In the genomic region with DNA sequence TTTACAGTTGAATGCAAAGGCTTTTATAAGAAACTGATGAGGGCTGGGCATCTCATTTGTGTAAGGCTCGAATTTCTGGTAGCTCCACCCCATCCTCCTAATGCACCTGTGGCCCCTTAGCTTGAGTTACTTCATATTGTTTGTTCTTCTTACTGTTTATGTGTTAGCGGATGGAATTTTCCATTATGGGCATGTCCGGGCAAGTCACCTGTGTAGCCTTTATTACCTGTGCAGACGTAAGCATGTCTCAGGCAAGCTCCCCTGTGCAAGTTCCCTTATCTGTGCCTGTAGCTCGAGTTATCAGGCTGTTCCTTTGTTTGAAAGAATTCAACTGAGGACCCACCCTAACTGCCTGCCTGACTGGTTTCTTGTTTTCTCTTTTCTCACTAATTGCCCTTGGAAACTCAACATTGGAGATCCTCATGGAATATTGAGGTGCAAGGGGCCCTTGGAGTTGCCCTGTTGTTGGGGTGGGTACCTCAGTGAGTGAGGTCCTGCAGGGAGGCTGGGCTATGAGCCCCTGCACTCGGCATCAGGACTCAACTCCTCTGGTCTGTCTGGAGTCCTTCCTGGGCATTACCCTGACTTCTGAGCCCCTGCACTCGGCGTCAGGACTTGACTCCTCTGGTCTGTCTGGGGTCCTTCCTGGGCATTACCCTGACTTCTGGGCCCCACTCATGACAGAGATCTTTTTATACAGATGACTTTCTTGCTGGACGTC, we compare ENCODE assay signal across 2 cellular contexts.
TF ChIP-seq lines count a peak whose summit lies in the region.

No MANE protein-coding gene starts in this region.

TF ChIP-seq in HCT116, 20 proteins besides CTCF, POLR2A, EP300 and RAD21:
- TF ChIP-seq ZNF274 (IDR thresholded peaks at IDR 0.05; ENCODE audit: low read depth, low read length) (no peak), SP1 (IDR thresholded peaks at IDR 0.05; ENCODE audit: low read depth) (no peak), JUND (IDR thresholded peaks at IDR 0.05) (no peak), FOSL1 (IDR thresholded peaks at IDR 0.05; ENCODE audit: low read depth) (no peak), EZH2 (IDR thresholded peaks at IDR 0.05) (no peak), CBX3 (IDR thresholded peaks at IDR 0.05; ENCODE audit: low read depth) (no peak), REST (IDR thresholded peaks at IDR 0.05; ENCODE audit: low read depth) (no peak), SIN3A (IDR thresholded peaks at IDR 0.05; ENCODE audit: low read depth) (no peak), ZFX (IDR thresholded peaks at IDR 0.05) (no peak), ELF1 (IDR thresholded peaks at IDR 0.05; ENCODE audit: borderline replicate concordance, low read depth) (no peak), ZBTB33 (IDR thresholded peaks at IDR 0.05; ENCODE audit: extremely low read depth, insufficient replicate concordance, low read length) (no peak), EGR1 (IDR thresholded peaks at IDR 0.05; ENCODE audit: low read depth) (no peak), EZH2phosphoT487 (IDR thresholded peaks at IDR 0.05; ENCODE audit: borderline replicate concordance) (no peak), YY1 (IDR thresholded peaks at IDR 0.05; ENCODE audit: extremely low read depth, insufficient replicate concordance, low read depth, low read length) (no peak), POLR2AphosphoS5 (IDR thresholded peaks at IDR 0.05; ENCODE audit: low read depth, low read length) (no peak), SRF (IDR thresholded peaks at IDR 0.05; ENCODE audit: low read depth) (no peak), CEBPB (IDR thresholded peaks at IDR 0.05; ENCODE audit: low read depth) (no peak)
- TF ChIP-seq, protein P1, sequence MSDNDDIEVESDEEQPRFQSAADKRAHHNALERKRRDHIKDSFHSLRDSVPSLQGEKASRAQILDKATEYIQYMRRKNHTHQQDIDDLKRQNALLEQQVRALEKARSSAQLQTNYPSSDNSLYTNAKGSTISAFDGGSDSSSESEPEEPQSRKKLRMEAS (IDR thresholded peaks at IDR 0.05), result no peak
- TF ChIP-seq, protein P2, sequence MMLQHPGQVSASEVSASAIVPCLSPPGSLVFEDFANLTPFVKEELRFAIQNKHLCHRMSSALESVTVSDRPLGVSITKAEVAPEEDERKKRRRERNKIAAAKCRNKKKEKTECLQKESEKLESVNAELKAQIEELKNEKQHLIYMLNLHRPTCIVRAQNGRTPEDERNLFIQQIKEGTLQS (IDR thresholded peaks at IDR 0.05), result no peak

TF ChIP-seq in WTC11, 78 proteins besides CTCF, POLR2A, EP300 and RAD21:
- TF ChIP-seq ARID4B (CRISPR knock-in tag; IDR thresholded peaks at IDR 0.05; ENCODE audit: borderline replicate concordance) (no peak), RELA (CRISPR knock-in tag; IDR thresholded peaks at IDR 0.05; ENCODE audit: borderline replicate concordance) (no peak), ZSCAN18 (CRISPR knock-in tag; IDR thresholded peaks at IDR 0.05) (no peak), SP1 (CRISPR knock-in tag; conservative IDR thresholded peaks at IDR 0.05) (no peak), SMAD4 (CRISPR knock-in tag; IDR thresholded peaks at IDR 0.05) (no peak), ZNF671 (CRISPR knock-in tag; IDR thresholded peaks at IDR 0.05) (no peak), E2F1 (CRISPR knock-in tag; IDR thresholded peaks at IDR 0.05) (no peak), AR (CRISPR knock-in tag; IDR thresholded peaks at IDR 0.05) (no peak), EMX1 (CRISPR knock-in tag; IDR thresholded peaks at IDR 0.05) (no peak), E2F5 (CRISPR knock-in tag; IDR thresholded peaks at IDR 0.05) (no peak), ERG (CRISPR knock-in tag; IDR thresholded peaks at IDR 0.05) (no peak), TEAD1 (CRISPR knock-in tag; IDR thresholded peaks at IDR 0.05) (no peak)
- TF ChIP-seq, protein P2 (CRISPR knock-in tag; conservative IDR thresholded peaks at IDR 0.05), result no peak
- TF ChIP-seq, protein P3, sequence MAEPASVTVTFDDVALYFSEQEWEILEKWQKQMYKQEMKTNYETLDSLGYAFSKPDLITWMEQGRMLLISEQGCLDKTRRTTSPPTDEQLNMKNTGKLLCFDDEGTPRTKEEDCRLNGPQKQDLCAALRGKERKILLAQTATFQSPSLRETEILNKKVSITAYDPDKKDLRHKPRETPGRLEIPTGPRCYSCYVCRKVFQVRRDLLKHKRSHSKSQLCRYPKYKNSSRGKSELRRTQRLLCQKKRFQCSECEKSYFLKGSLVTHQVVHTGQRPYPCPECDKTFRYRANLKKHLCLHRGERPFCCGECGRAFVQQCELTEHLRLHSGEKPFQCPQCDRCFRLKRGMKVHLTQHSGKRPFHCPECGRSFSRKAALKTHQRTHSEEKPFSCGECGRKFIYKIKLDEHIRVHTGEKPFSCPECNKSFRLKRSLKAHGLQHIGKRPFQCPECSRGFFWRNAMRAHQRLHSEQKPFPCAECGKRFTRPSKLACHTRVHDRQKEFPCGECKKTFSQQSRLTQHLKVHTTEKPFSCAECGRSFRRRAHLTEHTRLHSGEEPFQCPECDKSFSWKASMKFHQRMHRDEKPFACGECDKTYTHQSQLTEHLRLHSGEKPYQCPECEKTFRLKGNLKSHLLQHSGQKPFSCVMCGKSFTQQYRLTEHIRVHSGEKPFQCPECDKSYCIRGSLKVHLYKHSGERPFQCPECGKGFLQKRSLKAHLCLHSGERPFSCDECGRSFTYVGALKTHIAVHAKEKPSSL (CRISPR knock-in tag; conservative IDR thresholded peaks at IDR 0.05), result no peak
- TF ChIP-seq, protein P4, sequence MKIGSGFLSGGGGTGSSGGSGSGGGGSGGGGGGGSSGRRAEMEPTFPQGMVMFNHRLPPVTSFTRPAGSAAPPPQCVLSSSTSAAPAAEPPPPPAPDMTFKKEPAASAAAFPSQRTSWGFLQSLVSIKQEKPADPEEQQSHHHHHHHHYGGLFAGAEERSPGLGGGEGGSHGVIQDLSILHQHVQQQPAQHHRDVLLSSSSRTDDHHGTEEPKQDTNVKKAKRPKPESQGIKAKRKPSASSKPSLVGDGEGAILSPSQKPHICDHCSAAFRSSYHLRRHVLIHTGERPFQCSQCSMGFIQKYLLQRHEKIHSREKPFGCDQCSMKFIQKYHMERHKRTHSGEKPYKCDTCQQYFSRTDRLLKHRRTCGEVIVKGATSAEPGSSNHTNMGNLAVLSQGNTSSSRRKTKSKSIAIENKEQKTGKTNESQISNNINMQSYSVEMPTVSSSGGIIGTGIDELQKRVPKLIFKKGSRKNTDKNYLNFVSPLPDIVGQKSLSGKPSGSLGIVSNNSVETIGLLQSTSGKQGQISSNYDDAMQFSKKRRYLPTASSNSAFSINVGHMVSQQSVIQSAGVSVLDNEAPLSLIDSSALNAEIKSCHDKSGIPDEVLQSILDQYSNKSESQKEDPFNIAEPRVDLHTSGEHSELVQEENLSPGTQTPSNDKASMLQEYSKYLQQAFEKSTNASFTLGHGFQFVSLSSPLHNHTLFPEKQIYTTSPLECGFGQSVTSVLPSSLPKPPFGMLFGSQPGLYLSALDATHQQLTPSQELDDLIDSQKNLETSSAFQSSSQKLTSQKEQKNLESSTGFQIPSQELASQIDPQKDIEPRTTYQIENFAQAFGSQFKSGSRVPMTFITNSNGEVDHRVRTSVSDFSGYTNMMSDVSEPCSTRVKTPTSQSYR (CRISPR knock-in tag; IDR thresholded peaks at IDR 0.05), result no peak
